In genomic region chrX:117538441-117539418, GRCh38 we compare ENCODE assay signal across 23 cellular contexts.
DNase-seq lines count a peak whose midpoint lies in the region; TF ChIP-seq lines count a peak whose summit lies in the region.
"Had no signal": no experiment of that assay in that cellular context is flagged by ENCODE, and none has a peak within 500 bp of the region (broad histone marks: within the 10 kb centered on the region; RNA-seq: fewer than 3 reads in every experiment).

No MANE protein-coding gene starts in this region.

- H3K4me1 ChIP-seq in A673 (ENCODE audit: insufficient read depth, low read length, poor library complexity, severe bottlenecking) (no peaks in the 10 kb centered on the region), GM23248 (ENCODE audit: insufficient read depth) (no peaks in the 10 kb centered on the region)
- H3K4me1 ChIP-seq: lower lobe of right lung, tibial nerve had no signal

- BruUV-seq in A673 (replicated peaks; lab: Mats Ljungman, UMichigan) = no TSS peak

- H3K4me3 ChIP-seq in A673 (ENCODE audit: low read depth, low read length, poor library complexity, severe bottlenecking) (no peak overlapping the region), GM23248 (no peak overlapping the region)
- H3K4me3 ChIP-seq: lower lobe of right lung, skin epidermis, tibial nerve had no signal

- H3K4me3 Mint-ChIP-seq in neural crest cell = no peak overlapping the region
- H3K4me3 Mint-ChIP-seq: activated T-cell treated with anti-CD3 and anti-CD28 coated beads, Interleukin-2, amount 50 U/mL, for 72 hours; CD4-positive, alpha-beta memory T cell; T-cell had no signal

- H3K9ac ChIP-seq in GM23248 = no peak overlapping the region
- H3K9ac ChIP-seq: KMS-11 had no signal

- no peaks in the 10 kb centered on the region for H3K36me3 Mint-ChIP-seq in neural crest cell (ENCODE audit: low read depth)
- H3K36me3 Mint-ChIP-seq: CD4-positive, alpha-beta memory T cell; T-cell had no signal

- no peak for TF ChIP-seq CTCF in A673 (conservative IDR thresholded peaks at IDR 0.05; ENCODE audit: low read depth, low read length)
- TF ChIP-seq CTCF in neural crest cell (conservative IDR thresholded peaks at IDR 0.05) = no peak

- DNase-seq in A673 (ENCODE audit: low spot score) = peak; percentile 27
- DNase-seq in SK-N-DZ (ENCODE audit: low spot score) = peak; percentile 61
- DNase-seq in islet precursor cell = peak; percentile 40
- no peak for DNase-seq in neural crest cell (ENCODE audit: low read depth, low spot score)
- DNase-seq in HK-2 (ENCODE audit: unreplicated experiment) = no peak
- no peak for DNase-seq in NCI-H524 treated with DMSO at 0.1 percent for 48 hours (lab: John Stamatoyannopoulos, UW)
- DNase-seq in GM23248 = no peak
- no peak for DNase-seq in hepatic stellate cell (ENCODE audit: low spot score)
- DNase-seq: activated CD4-positive, alpha-beta T cell treated with anti-CD3 and anti-CD28 coated beads for 4 hours; activated naive CD4-positive, alpha-beta T cell treated with anti-CD3 and anti-CD28 coated beads, Interleukin-2, amount 50 U/mL, for 16 hours; activated T-cell treated with anti-CD3 and anti-CD28 coated beads, Interleukin-2, amount 50 U/mL, for 72 hours; aorta; CD4-positive, alpha-beta memory T cell; DMS79; lower lobe of right lung; OCI-M1; posterior cingulate gyrus; SHP77; stimulated activated naive CD8-positive, alpha-beta T cell treated with anti-CD3 and anti-CD28 coated beads, Interleukin-15, Interleukin-2, amounts not matched to agents 100 U/mL and 50 U/mL, for 24 hours; T-cell had no signal

- H3K36me3 ChIP-seq in A673 (ENCODE audit: insufficient read depth, low read length, poor library complexity, severe bottlenecking) (no peaks in the 10 kb centered on the region), GM23248 (ENCODE audit: low read depth) (no peaks in the 10 kb centered on the region)
- H3K36me3 ChIP-seq: lower lobe of right lung, tibial nerve had no signal

- no peaks in the 10 kb centered on the region for H4K20me1 ChIP-seq in GM23248 (ENCODE audit: insufficient read depth)

- intact Hi-C loops in A673 (cut with micrococcal nuclease; ENCODE audit: unreplicated experiment) = no loop called here

- peaks cover 17% of the 10 kb centered on the region for H3K4me1 Mint-ChIP-seq in neural crest cell
- H3K4me1 Mint-ChIP-seq: CD4-positive, alpha-beta memory T cell; T-cell had no signal

- no peak overlapping the region for H2AFZ ChIP-seq in GM23248

- POLR2A ChIA-PET in A673 (lab: Charles Lee; ENCODE audit: low non-redundant PET) = no interaction called here

- in situ Hi-C loops in GM23248 (cut with MboI) = no loop called here

- no peaks in the 10 kb centered on the region for H3K27me3 Mint-ChIP-seq in neural crest cell (ENCODE audit: low read depth)
- H3K27me3 Mint-ChIP-seq: CD4-positive, alpha-beta memory T cell had no signal

- no peaks in the 10 kb centered on the region for H3K9me3 ChIP-seq in A673 (ENCODE audit: low read depth, low read length, poor library complexity, severe bottlenecking)
- no peaks in the 10 kb centered on the region for H3K9me3 ChIP-seq in GM23248 (ENCODE audit: low read depth)
- H3K9me3 ChIP-seq: lower lobe of right lung, tibial nerve had no signal

- H3K79me2 ChIP-seq in GM23248 (ENCODE audit: insufficient read depth) = no peaks in the 10 kb centered on the region

- no peak overlapping the region for H3K27ac ChIP-seq in A673 (ENCODE audit: low read depth, low read length, poor library complexity, severe bottlenecking)
- no peak overlapping the region for H3K27ac ChIP-seq in GM23248
- H3K27ac ChIP-seq: KMS-11, lower lobe of right lung, skin epidermis, tibial nerve had no signal

- H3K4me2 ChIP-seq in GM23248 (ENCODE audit: unreplicated experiment) = no peak overlapping the region
- H3K4me2 ChIP-seq: KMS-11 had no signal

- CTCF ChIA-PET in A673 (lab: Charles Lee) = no interaction called here

- no peaks in the 10 kb centered on the region for H3K27me3 ChIP-seq in A673 (replicated peaks; ENCODE audit: insufficient read depth, low read depth, low read length, poor library complexity)
- H3K27me3 ChIP-seq in GM23248 (replicated peaks; ENCODE audit: insufficient read depth) = no peaks in the 10 kb centered on the region
- H3K27me3 ChIP-seq: tibial nerve had no signal

- 0 to 2% methylated on average over 3 of the region's 3 CpGs for WGBS in GM23248 (ENCODE audit: low coverage in 1 of 2, low lambda C conversion rate in 2 of 2, missing lambda C conversion rate in 2 of 2), 2 experiments

- no peaks in the 10 kb centered on the region for H3K9me2 ChIP-seq in GM23248 (ENCODE audit: insufficient read depth)

- peaks cover 5% of the 10 kb centered on the region for H3K9me3 Mint-ChIP-seq in neural crest cell

- no peaks in the 10 kb centered on the region for H3F3A ChIP-seq in GM23248 (ENCODE audit: insufficient read depth)

- peak overlapping the region; percentile 74 for H3K27ac Mint-ChIP-seq in neural crest cell (ENCODE audit: unreplicated experiment)
- H3K27ac Mint-ChIP-seq: activated T-cell treated with anti-CD3 and anti-CD28 coated beads, Interleukin-2, amount 50 U/mL, for 72 hours; CD4-positive, alpha-beta memory T cell; T-cell had no signal

Comparison
In these comparisons a context has a peak if more than half of its experiments do, and no peak if none do; other contexts are left out.
1. DNase-seq: peak in A673 (single experiment), SK-N-DZ (single experiment) and islet precursor cell (single experiment); none in neural crest cell (single experiment), HK-2 (single experiment), NCI-H524 treated with DMSO at 0.1 percent for 48 hours (single experiment), GM23248 (single experiment) and hepatic stellate cell (single experiment).